8 cellular contexts compared by ENCODE assay signal in the genomic region with DNA sequence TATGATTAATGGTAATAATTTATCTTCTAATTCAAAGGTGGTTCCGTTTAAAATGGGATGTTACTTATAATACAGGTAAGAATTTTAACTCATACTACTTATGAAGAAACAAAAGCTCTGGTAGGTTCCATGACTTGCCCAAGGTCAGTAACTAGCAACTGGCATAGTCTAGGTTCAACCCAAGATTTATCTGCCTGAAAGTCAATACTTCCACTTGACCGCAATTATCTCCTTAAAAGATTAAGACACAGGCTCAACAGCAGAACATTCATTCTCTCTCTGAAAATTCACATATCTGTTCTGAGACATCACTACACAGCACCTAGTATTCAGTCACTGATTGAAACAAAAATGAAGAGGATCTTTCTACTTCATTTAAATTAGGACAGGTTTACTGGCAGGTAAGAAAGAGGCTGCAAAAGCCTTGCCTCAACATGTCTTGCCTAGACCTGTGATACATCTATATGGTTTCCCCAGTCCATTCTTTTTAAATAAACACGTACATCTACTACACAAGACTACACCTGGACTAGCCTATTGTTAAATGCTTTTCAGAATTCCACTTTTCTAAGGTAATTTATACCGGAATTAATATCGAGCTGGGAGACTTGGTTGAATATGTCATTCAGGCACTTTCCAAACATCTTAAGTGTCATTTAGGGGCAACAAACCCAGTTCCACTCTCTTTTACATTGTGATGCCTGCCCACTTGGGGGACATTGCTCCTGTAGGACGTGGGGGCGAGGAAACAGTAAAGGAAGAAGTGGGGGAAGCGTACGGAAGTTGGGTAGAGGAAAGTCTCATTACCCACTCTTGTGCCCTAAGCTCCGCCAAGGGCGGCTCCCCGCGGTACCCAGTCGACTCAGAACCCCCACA. TPM values are rescaled to one million over a fixed set of nuclear protein-coding genes. Genes with fewer than 3 reads are reported as not detected.
DNase-seq lines count a peak whose midpoint lies in the region; ATAC-seq lines count a peak whose summit lies in the region.

No MANE protein-coding gene starts in this region.

- H3K4me3 ChIP-seq in iPS-11a (ENCODE audit: low read depth, low read length): peak overlapping the region; percentile 81

- H3K9me3 Mint-ChIP-seq in stimulated activated naive B cell treated with anti-CD40 and anti-IgM and Interleukin-4, amounts not matched to agents 10 μg/mL and 1 μg/mL and 100 μg/mL, for 72 hours: no peaks in the 10 kb centered on the region

- ATAC-seq in GM18511 (IDR thresholded peaks at IDR 0.05; ENCODE audit: unreplicated experiment): peak; percentile 12
- peak; percentile 18 to 28 for ATAC-seq in stimulated activated naive B cell treated with anti-CD40 and anti-IgM and Interleukin-4, amounts not matched to agents 10 μg/mL and 1 μg/mL and 100 μg/mL, for 72 hours (replicated peaks)

- peaks cover 13 to 19% of the 10 kb centered on the region in 2 donors for H3K4me1 Mint-ChIP-seq in stimulated activated naive B cell treated with anti-CD40 and anti-IgM and Interleukin-4, amounts not matched to agents 10 μg/mL and 1 μg/mL and 100 μg/mL, for 72 hours

- peak overlapping the region; percentile 88 to 98 for H3K4me3 Mint-ChIP-seq in stimulated activated naive B cell treated with anti-CD40 and anti-IgM and Interleukin-4, amounts not matched to agents 10 μg/mL and 1 μg/mL and 100 μg/mL, for 72 hours

- H3K36me3 Mint-ChIP-seq in stimulated activated naive B cell treated with anti-CD40 and anti-IgM and Interleukin-4, amounts not matched to agents 10 μg/mL and 1 μg/mL and 100 μg/mL, for 72 hours: peaks cover 2 to 3% of the 10 kb centered on the region in 2 donors

- peak overlapping the region; percentile 95 for H3K27ac Mint-ChIP-seq in stimulated activated naive B cell treated with anti-CD40 and anti-IgM and Interleukin-4, amounts not matched to agents 10 μg/mL and 1 μg/mL and 100 μg/mL, for 72 hours

- DNase-seq in Kasumi-1 (lab: John Stamatoyannopoulos, UW) (peak; percentile 46 to 51), NCI-H748 treated with DMSO at 0.1 percent for 48 hours (lab: John Stamatoyannopoulos, UW) (no peak), A172 (ENCODE audit: low spot score) (no peak), NCI-H2107 treated with DMSO at 0.1 percent for 48 hours (lab: John Stamatoyannopoulos, UW; ENCODE audit: unreplicated experiment) (no peak)
- DNase-seq in activated naive CD4-positive, alpha-beta T cell treated with anti-CD3 and anti-CD28 coated beads, Interleukin-2, amount 50 U/mL, for 16 hours: peak; percentile 11
- DNase-seq in stimulated activated naive B cell treated with anti-CD40 and anti-IgM and Interleukin-4, amounts not matched to agents 10 μg/mL and 1 μg/mL and 100 μg/mL, for 72 hours: no peak

- no peaks in the 10 kb centered on the region for H3K27me3 Mint-ChIP-seq in stimulated activated naive B cell treated with anti-CD40 and anti-IgM and Interleukin-4, amounts not matched to agents 10 μg/mL and 1 μg/mL and 100 μg/mL, for 72 hours

RNA-seq across cellular contexts. Expression of a gene that starts 1.1 kb away (rescaled TPM):
- total RNA-seq in A172 (2014; rRNA removed; shearing (Covaris generic)): 15.0 and 16.0 TPM in 2 replicates

RNA-seq across cellular contexts. Expression of a gene that starts 26.3 kb away (rescaled TPM):
- total RNA-seq in A172 (2014; rRNA removed; shearing (Covaris generic)): 173 and 180 TPM in 2 replicates

RNA-seq across cellular contexts. Expression of a gene that starts 32.7 kb away (rescaled TPM):
- total RNA-seq in A172 (2014; rRNA removed; shearing (Covaris generic)): 10.3 and 18.3 TPM in 2 replicates

Comparison
In these comparisons a context has a peak if more than half of its experiments do, and no peak if none do; other contexts are left out.
1. DNase-seq: peak in Kasumi-1 (2 of 2) and activated naive CD4-positive, alpha-beta T cell treated with anti-CD3 and anti-CD28 coated beads, Interleukin-2, amount 50 U/mL, for 16 hours (single experiment); none in stimulated activated naive B cell treated with anti-CD40 and anti-IgM and Interleukin-4, amounts not matched to agents 10 μg/mL and 1 μg/mL and 100 μg/mL, for 72 hours (single experiment), NCI-H748 treated with DMSO at 0.1 percent for 48 hours (single experiment), A172 (single experiment) and NCI-H2107 treated with DMSO at 0.1 percent for 48 hours (single experiment).